Comparison of ENCODE assay signal across 9 cellular contexts in genomic region chr3:172550347-172550943, GRCh38. TPM values are rescaled to one million over a fixed set of nuclear protein-coding genes. Genes with fewer than 3 reads are reported as not detected.
DNase-seq lines count a peak whose midpoint lies in the region; ATAC-seq and TF ChIP-seq lines count a peak whose summit lies in the region.
"Had no signal": no experiment of that assay in that cellular context is flagged by ENCODE, and none has a peak within 500 bp of the region (broad histone marks: within the 10 kb centered on the region; RNA-seq: fewer than 3 reads in every experiment).

No MANE protein-coding gene starts in this region.

- peak; percentile 26 for DNase-seq in activated gamma-delta T cell treated with Interleukin-2 at 50 U/mL for 16 hours
- no peak for DNase-seq in activated gamma-delta T cell (lab: John Stamatoyannopoulos, UW)
- peak; percentile 75 for DNase-seq in RKO (ENCODE audit: low spot score)
- peak; percentile 60 to 74 for DNase-seq in activated naive CD4-positive, alpha-beta T cell treated with anti-CD3 and anti-CD28 coated beads, Interleukin-2, amount 50 U/mL, for 72 hours (ENCODE audit: low spot score in 2 of 2)
- peak; percentile 98 for DNase-seq in renal cortical epithelial cell (ENCODE audit: low read depth)
- no peak for DNase-seq in NCI-H82 treated with DMSO at 0.1 percent for 48 hours (lab: John Stamatoyannopoulos, UW; ENCODE audit: unreplicated experiment)
- no peak for DNase-seq in nephron progenitor cell
- no peak for DNase-seq in NCI-H1417 treated with DMSO at 0.1 percent for 48 hours (lab: John Stamatoyannopoulos, UW)

- peak; percentile 100 for ATAC-seq in activated naive CD4-positive, alpha-beta T cell treated with anti-CD3 and anti-CD28 coated beads, Interleukin-2, amount 50 U/mL, for 72 hours

- no peak overlapping the region for H3K4me3 Mint-ChIP-seq in nephron progenitor cell
- H3K4me3 Mint-ChIP-seq: B cell had no signal

- TF ChIP-seq CTCF in nephron progenitor cell (IDR thresholded peaks at IDR 0.05) = no peak

- H3K27ac Mint-ChIP-seq in activated naive CD4-positive, alpha-beta T cell treated with anti-CD3 and anti-CD28 coated beads, Interleukin-2, amount 50 U/mL, for 72 hours = peak overlapping the region in 1 of 2 donors; percentile 40
- H3K27ac Mint-ChIP-seq in nephron progenitor cell = no peak overlapping the region
- H3K27ac Mint-ChIP-seq: B cell had no signal

- H3K4me1 Mint-ChIP-seq in nephron progenitor cell = peaks cover 9% of the 10 kb centered on the region

- no peaks in the 10 kb centered on the region for H3K27me3 Mint-ChIP-seq in nephron progenitor cell (ENCODE audit: low read depth, poor library complexity)
- H3K27me3 Mint-ChIP-seq: B cell had no signal

- H3K9me3 Mint-ChIP-seq in activated naive CD4-positive, alpha-beta T cell treated with anti-CD3 and anti-CD28 coated beads, Interleukin-2, amount 50 U/mL, for 72 hours = peaks cover 0 to 18% of the 10 kb centered on the region in 2 donors
- H3K9me3 Mint-ChIP-seq in nephron progenitor cell = no peaks in the 10 kb centered on the region

- H3K36me3 Mint-ChIP-seq in activated naive CD4-positive, alpha-beta T cell treated with anti-CD3 and anti-CD28 coated beads, Interleukin-2, amount 50 U/mL, for 72 hours = peaks cover 0 to 20% of the 10 kb centered on the region in 2 donors
- H3K36me3 Mint-ChIP-seq in nephron progenitor cell (ENCODE audit: low read depth) = no peaks in the 10 kb centered on the region

RNA-seq across cellular contexts. Expression of gene TNFSF10, which starts 27.2 kb away (rescaled TPM):
- total RNA-seq in activated naive CD4-positive, alpha-beta T cell treated with anti-CD3 and anti-CD28 coated beads, Interleukin-2, amount 50 U/mL, for 72 hours = 10 to 100 TPM; 32.7 to 99.9 TPM
- 398 and 575 TPM in 2 replicates for total RNA-seq in renal cortical epithelial cell

Comparison
In these comparisons a context has a peak if more than half of its experiments do, and no peak if none do; other contexts are left out.
1. DNase-seq: peak in activated gamma-delta T cell treated with Interleukin-2 at 50 U/mL for 16 hours (single experiment), RKO (single experiment), activated naive CD4-positive, alpha-beta T cell treated with anti-CD3 and anti-CD28 coated beads, Interleukin-2, amount 50 U/mL, for 72 hours (2 of 2) and renal cortical epithelial cell (single experiment); none in activated gamma-delta T cell (single experiment), NCI-H82 treated with DMSO at 0.1 percent for 48 hours (single experiment), nephron progenitor cell (single experiment) and NCI-H1417 treated with DMSO at 0.1 percent for 48 hours (single experiment).